ENCODE assay signal across 18 cellular contexts in genomic region chr15:51170882-51171577, GRCh38.
DNase-seq lines count a peak whose midpoint lies in the region; ATAC-seq and TF ChIP-seq lines count a peak whose summit lies in the region.
"Had no signal": no experiment of that assay in that cellular context is flagged by ENCODE, and none has a peak within 500 bp of the region (broad histone marks: within the 10 kb centered on the region; RNA-seq: fewer than 3 reads in every experiment).

No MANE protein-coding gene starts in this region.

- H3K36me3 ChIP-seq in esophagus muscularis mucosa: no peaks in the 10 kb centered on the region
- H3K36me3 ChIP-seq in mesenchymal stem cell (ENCODE audit: control insufficient read depth in 1 of 2, insufficient read depth in 2 of 2, low read depth in 1 of 2, low read length in 2 of 2): no peaks in the 10 kb centered on the region
- no peaks in the 10 kb centered on the region for H3K36me3 ChIP-seq in tibial artery
- H3K36me3 ChIP-seq: BE2C had no signal

- no peak overlapping the region for H2BK12ac ChIP-seq in mesenchymal stem cell (ENCODE audit: low read length in 2 of 2)

- H2BK120ac ChIP-seq in mesenchymal stem cell (ENCODE audit: low read depth, low read length): no peak overlapping the region

- no peak overlapping the region for H4K8ac ChIP-seq in mesenchymal stem cell (ENCODE audit: low read length)

- peak overlapping the region in 1 of 2 experiments; percentile 52 for H3K23ac ChIP-seq in mesenchymal stem cell (ENCODE audit: low read length in 2 of 2)

- H2BK15ac ChIP-seq in mesenchymal stem cell (ENCODE audit: low read depth, poor library complexity, severe bottlenecking): no peak overlapping the region

- H3K4ac ChIP-seq in mesenchymal stem cell (ENCODE audit: low read depth in 1 of 2, low read length in 2 of 2): no peak overlapping the region

- no peak overlapping the region for H4K91ac ChIP-seq in mesenchymal stem cell (ENCODE audit: low read length)

- no peak for DNase-seq in Right ventricle myocardium superior
- DNase-seq in left cardiac atrium: no peak
- peak; percentile 75 for DNase-seq in esophagus muscularis mucosa (ENCODE audit: extremely low spot score)
- no peak for DNase-seq in mesenchymal stem cell
- no peak for DNase-seq in tibial artery
- no peak for DNase-seq in iPS-NIHi11 (ENCODE audit: low spot score)
- no peak for DNase-seq in NCI-H1092 (lab: John Stamatoyannopoulos, UW)
- DNase-seq in NCI-H146 treated with DMSO at 0.1 percent for 48 hours (lab: John Stamatoyannopoulos, UW; ENCODE audit: unreplicated experiment): no peak
- DNase-seq: BE2C; Caco-2; CD4-positive, CD25-positive, alpha-beta regulatory T cell; H7; KG1; NCI-H1417; NCI-H1930; NCI-H345; NCI-H524 treated with DMSO at 0.1 percent for 48 hours had no signal

- no peak overlapping the region for H3K18ac ChIP-seq in mesenchymal stem cell (ENCODE audit: low read depth in 1 of 2, low read length in 2 of 2)

- H3K4me2 ChIP-seq in mesenchymal stem cell (ENCODE audit: low read length, poor library complexity, severe bottlenecking): no peak overlapping the region

- H3K79me1 ChIP-seq in mesenchymal stem cell (replicated peaks; ENCODE audit: low read length, poor library complexity, severe bottlenecking): no peaks in the 10 kb centered on the region

- intact Hi-C loops in Right ventricle myocardium superior (cut with DNase I): no loop called here
- intact Hi-C loops in left cardiac atrium (cut with DNase I): no loop called here
- intact Hi-C loops in esophagus muscularis mucosa (cut with DNase I): no loop called here
- intact Hi-C loops in tibial artery (cut with DNase I; ENCODE audit: low total_unique reads): no loop called here

- H3K27ac ChIP-seq in esophagus muscularis mucosa (replicated peaks in 1 of 4) (peak overlapping the region in 1 of 4 donors; percentile 48), mesenchymal stem cell (ENCODE audit: low read length, poor library complexity, severe bottlenecking) (no peak overlapping the region), tibial artery (peak overlapping the region; percentile 70 to 78)

- no peak for TF ChIP-seq EP300 in esophagus muscularis mucosa (IDR thresholded peaks at IDR 0.05)

- H3K14ac ChIP-seq in mesenchymal stem cell (ENCODE audit: low read length in 2 of 2): no peak overlapping the region

- peak; percentile 8 for ATAC-seq in Right ventricle myocardium superior (ENCODE audit: poor library complexity)
- ATAC-seq in left cardiac atrium: no peak
- ATAC-seq: Panc1 had no signal

- no peak for TF ChIP-seq POLR2A in esophagus muscularis mucosa (IDR thresholded peaks at IDR 0.05; ENCODE audit: low read depth)

- no peaks in the 10 kb centered on the region for H3K9me3 ChIP-seq in esophagus muscularis mucosa
- no peaks in the 10 kb centered on the region for H3K9me3 ChIP-seq in mesenchymal stem cell (ENCODE audit: control insufficient read depth, low read length)
- H3K9me3 ChIP-seq in tibial artery: no peaks in the 10 kb centered on the region
- H3K9me3 ChIP-seq: BE2C, Caco-2 had no signal

- no peak overlapping the region for H3K4me3 ChIP-seq in esophagus muscularis mucosa
- H3K4me3 ChIP-seq in mesenchymal stem cell (ENCODE audit: insufficient read depth in 1 of 2, low read depth in 1 of 2, low read length in 2 of 2): no peak overlapping the region
- H3K4me3 ChIP-seq in tibial artery: no peak overlapping the region

- H3K4me1 ChIP-seq in esophagus muscularis mucosa: peaks cover 17 to 25% (median 23%) of the 10 kb centered on the region in 4 donors
- H3K4me1 ChIP-seq in mesenchymal stem cell (ENCODE audit: control insufficient read depth, insufficient read depth, low read depth, low read length): no peaks in the 10 kb centered on the region
- peaks cover 4 to 51% (median 28%) of the 10 kb centered on the region in 4 donors for H3K4me1 ChIP-seq in tibial artery
- H3K4me1 ChIP-seq: BE2C, Caco-2 had no signal

- 72% methylated on average over 10 of the region's 10 CpGs for WGBS in esophagus muscularis mucosa
- 81% methylated on average over 10 of the region's 10 CpGs for WGBS in mesenchymal stem cell

- H3K27me3 ChIP-seq in esophagus muscularis mucosa (no peaks in the 10 kb centered on the region), mesenchymal stem cell (ENCODE audit: control insufficient read depth in 1 of 2, insufficient read depth in 1 of 2, low read length in 2 of 2) (peaks cover 0 to 4% of the 10 kb centered on the region in 2 experiments), tibial artery (no peaks in the 10 kb centered on the region)
- H3K27me3 ChIP-seq: BE2C had no signal

- peak overlapping the region; percentile 69 for H3K9ac ChIP-seq in mesenchymal stem cell (ENCODE audit: low read length)

- H2AK5ac ChIP-seq in mesenchymal stem cell (ENCODE audit: low read length, severe bottlenecking): no peak overlapping the region

- H2AFZ ChIP-seq in mesenchymal stem cell (ENCODE audit: low read depth, low read length): no peak overlapping the region

- TF ChIP-seq CTCF in esophagus muscularis mucosa (IDR thresholded peaks at IDR 0.05) (no peak), tibial artery (IDR thresholded peaks at IDR 0.05) (no peak)

- H2BK5ac ChIP-seq in mesenchymal stem cell (ENCODE audit: low read depth, low read length, poor library complexity, severe bottlenecking): no peak overlapping the region
